In genomic region chr5:58886315-58887207, GRCh38 we compare ENCODE assay signal across 8 cellular contexts.
DNase-seq lines count a peak whose midpoint lies in the region; ATAC-seq and TF ChIP-seq lines count a peak whose summit lies in the region.

No MANE protein-coding gene starts in this region.

- intact Hi-C loops in activated naive CD4-positive, alpha-beta T cell treated with anti-CD3 and anti-CD28 coated beads for 36 hours (cut with micrococcal nuclease), result loop anchor here (1.0 to 5.0 kb wide), 11 partner anchors 15 to 916 kb away; no protein-coding TSS in a partner anchor
- intact Hi-C loops in Right ventricle myocardium superior (cut with DNase I) (loop anchor here (10.0 kb wide), 1 partner anchor 488 kb away; no protein-coding TSS in a partner anchor), psoas muscle (cut with DNase I) (loop anchor here (5.0 to 10.0 kb wide), 4 partner anchors 36 to 788 kb away; no protein-coding TSS in a partner anchor), vagina (cut with DNase I) (loop anchor here (2.0 to 10.0 kb wide), 2 partner anchors 122 to 288 kb away; no protein-coding TSS in a partner anchor)

- DNase-seq in GM06990 (ENCODE audit: extremely low read depth, insufficient read length), result peak; percentile 27
- peak; percentile 76 for DNase-seq in Karpas-422
- DNase-seq in SK-N-DZ (ENCODE audit: low spot score), result peak; percentile 75
- DNase-seq in activated naive CD4-positive, alpha-beta T cell treated with anti-CD3 and anti-CD28 coated beads for 36 hours, result peak; percentile 78
- peak; percentile 68 for DNase-seq in Right ventricle myocardium superior
- peak; percentile 56 to 79 for DNase-seq in psoas muscle
- no peak for DNase-seq in vagina (ENCODE audit: extremely low spot score in 2 of 2)

- H3K4me1 ChIP-seq in Karpas-422 (ENCODE audit: low read length) (no peaks in the 10 kb centered on the region), psoas muscle (peaks cover 12% of the 10 kb centered on the region), vagina (peaks cover 10% of the 10 kb centered on the region)

- no peaks in the 10 kb centered on the region for H3K36me3 Mint-ChIP-seq in activated naive CD4-positive, alpha-beta T cell treated with anti-CD3 and anti-CD28 coated beads for 36 hours (ENCODE audit: low read depth)

- H3K4me1 Mint-ChIP-seq in activated naive CD4-positive, alpha-beta T cell treated with anti-CD3 and anti-CD28 coated beads for 36 hours (ENCODE audit: low read depth), result peaks cover 34% of the 10 kb centered on the region

- ATAC-seq in GM21825 (IDR thresholded peaks at IDR 0.05; ENCODE audit: unreplicated experiment) (peak; percentile 69), Right ventricle myocardium superior (ENCODE audit: poor library complexity) (peak; percentile 70), psoas muscle (peak; percentile 82 to 92 (median 84))

- H3K4me3 ChIP-seq in GM06990 (replicated peaks; ENCODE audit: low read depth, low read length) (no peak overlapping the region), Karpas-422 (ENCODE audit: low read length) (no peak overlapping the region), psoas muscle (no peak overlapping the region), vagina (no peak overlapping the region)

- TF ChIP-seq POLR2A in vagina (IDR thresholded peaks at IDR 0.05), result no peak

- CTCF ChIA-PET in activated naive CD4-positive, alpha-beta T cell treated with anti-CD3 and anti-CD28 coated beads for 36 hours (lab: Charles Lee), result interaction anchor here (0.5 to 3.4 kb wide), 48 partner anchors 8 to 1573 kb away, joined by 3 to 50 read pairs (median 4); no protein-coding TSS in a partner anchor

- H3K4me3 Mint-ChIP-seq in activated naive CD4-positive, alpha-beta T cell treated with anti-CD3 and anti-CD28 coated beads for 36 hours, result no peak overlapping the region

- no peaks in the 10 kb centered on the region for H4K20me1 ChIP-seq in Karpas-422 (ENCODE audit: insufficient read depth, low read depth, low read length)

- H3K27me3 ChIP-seq in GM06990 (replicated peaks; ENCODE audit: control insufficient read depth, insufficient read depth, low read length), result no peaks in the 10 kb centered on the region; the same call in 1 of the 2 replicates
- H3K27me3 ChIP-seq in Karpas-422 (ENCODE audit: low read length), result no peaks in the 10 kb centered on the region
- no peaks in the 10 kb centered on the region for H3K27me3 ChIP-seq in psoas muscle (ENCODE audit: insufficient read depth in 3 of 3, low read length in 2 of 3)
- H3K27me3 ChIP-seq in vagina, result no peaks in the 10 kb centered on the region

- no peak overlapping the region for H2AFZ ChIP-seq in Karpas-422 (ENCODE audit: low read length)

- H3K9ac ChIP-seq in Karpas-422 (ENCODE audit: low read length), result no peak overlapping the region

- no peaks in the 10 kb centered on the region for H3K79me2 ChIP-seq in Karpas-422 (ENCODE audit: low read length)

- no peaks in the 10 kb centered on the region for H3K9me2 ChIP-seq in Karpas-422 (replicated peaks; ENCODE audit: insufficient read depth, low read length)

- H3K27me3 Mint-ChIP-seq in activated naive CD4-positive, alpha-beta T cell treated with anti-CD3 and anti-CD28 coated beads for 36 hours (ENCODE audit: low read depth), result peaks cover 5% of the 10 kb centered on the region

- no peaks in the 10 kb centered on the region for H3K9me3 Mint-ChIP-seq in activated naive CD4-positive, alpha-beta T cell treated with anti-CD3 and anti-CD28 coated beads for 36 hours

- H3K36me3 ChIP-seq in GM06990 (ENCODE audit: control insufficient read depth, insufficient read depth, low read length) (no peaks in the 10 kb centered on the region), Karpas-422 (ENCODE audit: insufficient read depth, low read length) (no peaks in the 10 kb centered on the region), psoas muscle (ENCODE audit: insufficient read depth in 1 of 2, low read depth in 1 of 2) (no peaks in the 10 kb centered on the region), vagina (no peaks in the 10 kb centered on the region)

- H3K27ac Mint-ChIP-seq in activated naive CD4-positive, alpha-beta T cell treated with anti-CD3 and anti-CD28 coated beads for 36 hours, result peak overlapping the region; percentile 76

- TF ChIP-seq CTCF in GM06990 (IDR thresholded peaks at IDR 0.05; ENCODE audit: insufficient read depth, low read length, poor library complexity, severe bottlenecking), result peak; percentile 88
- peak; percentile 93 for TF ChIP-seq CTCF in psoas muscle (IDR thresholded peaks at IDR 0.05)
- TF ChIP-seq CTCF in vagina (IDR thresholded peaks at IDR 0.05), result peak; percentile 81 to 85 (median 81)

- no peaks in the 10 kb centered on the region for H3K9me3 ChIP-seq in Karpas-422 (ENCODE audit: low read length)
- peaks cover 8% of the 10 kb centered on the region for H3K9me3 ChIP-seq in psoas muscle
- H3K9me3 ChIP-seq in vagina, result no peaks in the 10 kb centered on the region

- 36 to 44% (median 37%) methylated on average over 14 of the region's 14 CpGs for WGBS in psoas muscle, 3 donors

- H3K27ac ChIP-seq in Karpas-422 (ENCODE audit: low read length), result no peak overlapping the region
- peak overlapping the region; percentile 33 for H3K27ac ChIP-seq in psoas muscle
- no peak overlapping the region for H3K27ac ChIP-seq in vagina

- no peak overlapping the region for H3K4me2 ChIP-seq in Karpas-422 (ENCODE audit: low read depth, low read length, poor library complexity, severe bottlenecking)

Comparison
In these comparisons a context has a peak if more than half of its experiments do, and no peak if none do; other contexts are left out.
1. DNase-seq: peak in GM06990 (single experiment), Karpas-422 (single experiment), SK-N-DZ (single experiment), activated naive CD4-positive, alpha-beta T cell treated with anti-CD3 and anti-CD28 coated beads for 36 hours (single experiment), Right ventricle myocardium superior (single experiment) and psoas muscle (2 of 2); none in vagina (0 of 2).
2. Peak in every context shown above with its lines, with median percentiles within 50 percentile points of each other: CTCF ChIP-seq and ATAC-seq.